In the genomic region with DNA sequence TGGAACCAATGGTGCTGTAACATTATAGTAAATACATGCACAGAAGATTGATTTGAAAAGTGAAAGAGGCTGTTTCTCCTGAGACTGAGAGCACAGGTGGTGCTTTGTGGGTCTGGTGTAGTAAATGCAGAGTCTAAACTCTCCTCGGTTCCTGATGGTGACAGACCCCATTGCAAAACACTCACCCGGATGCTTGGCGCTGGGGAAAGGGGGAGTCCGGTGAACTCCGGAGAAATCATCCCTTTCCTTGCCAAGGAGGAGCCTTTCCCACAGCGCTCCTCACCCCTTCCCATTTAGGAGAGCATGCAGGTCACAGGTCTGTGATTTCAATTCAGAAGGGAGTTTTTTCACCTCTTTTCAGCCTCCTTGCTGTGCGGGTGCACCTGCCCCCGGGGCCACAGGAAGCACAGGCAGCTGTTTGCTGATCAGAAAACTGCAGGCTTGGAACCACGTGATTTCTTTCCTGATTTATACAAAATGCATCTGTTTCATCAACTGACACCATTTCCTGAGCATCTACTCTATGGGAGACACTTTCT, we compare ENCODE assay signal across 1 cellular context.
TF ChIP-seq lines count a peak whose summit lies in the region.

No MANE protein-coding gene starts in this region.

TF ChIP-seq in GM12878, 131 proteins besides CTCF, POLR2A, EP300 and RAD21 (continued from another document and continues in another):
- no peak for TF ChIP-seq GABPA (IDR thresholded peaks at IDR 0.05; ENCODE audit: low read depth)
- TF ChIP-seq FOXK2 (IDR thresholded peaks at IDR 0.05): no peak
- TF ChIP-seq MEF2A (IDR thresholded peaks at IDR 0.05; ENCODE audit: insufficient read depth, low read depth, low read length): no peak
- no peak for TF ChIP-seq SUPT20H (IDR thresholded peaks at IDR 0.05; ENCODE audit: borderline replicate concordance, control insufficient read depth, low read depth, low read length)
- TF ChIP-seq, protein P1, sequence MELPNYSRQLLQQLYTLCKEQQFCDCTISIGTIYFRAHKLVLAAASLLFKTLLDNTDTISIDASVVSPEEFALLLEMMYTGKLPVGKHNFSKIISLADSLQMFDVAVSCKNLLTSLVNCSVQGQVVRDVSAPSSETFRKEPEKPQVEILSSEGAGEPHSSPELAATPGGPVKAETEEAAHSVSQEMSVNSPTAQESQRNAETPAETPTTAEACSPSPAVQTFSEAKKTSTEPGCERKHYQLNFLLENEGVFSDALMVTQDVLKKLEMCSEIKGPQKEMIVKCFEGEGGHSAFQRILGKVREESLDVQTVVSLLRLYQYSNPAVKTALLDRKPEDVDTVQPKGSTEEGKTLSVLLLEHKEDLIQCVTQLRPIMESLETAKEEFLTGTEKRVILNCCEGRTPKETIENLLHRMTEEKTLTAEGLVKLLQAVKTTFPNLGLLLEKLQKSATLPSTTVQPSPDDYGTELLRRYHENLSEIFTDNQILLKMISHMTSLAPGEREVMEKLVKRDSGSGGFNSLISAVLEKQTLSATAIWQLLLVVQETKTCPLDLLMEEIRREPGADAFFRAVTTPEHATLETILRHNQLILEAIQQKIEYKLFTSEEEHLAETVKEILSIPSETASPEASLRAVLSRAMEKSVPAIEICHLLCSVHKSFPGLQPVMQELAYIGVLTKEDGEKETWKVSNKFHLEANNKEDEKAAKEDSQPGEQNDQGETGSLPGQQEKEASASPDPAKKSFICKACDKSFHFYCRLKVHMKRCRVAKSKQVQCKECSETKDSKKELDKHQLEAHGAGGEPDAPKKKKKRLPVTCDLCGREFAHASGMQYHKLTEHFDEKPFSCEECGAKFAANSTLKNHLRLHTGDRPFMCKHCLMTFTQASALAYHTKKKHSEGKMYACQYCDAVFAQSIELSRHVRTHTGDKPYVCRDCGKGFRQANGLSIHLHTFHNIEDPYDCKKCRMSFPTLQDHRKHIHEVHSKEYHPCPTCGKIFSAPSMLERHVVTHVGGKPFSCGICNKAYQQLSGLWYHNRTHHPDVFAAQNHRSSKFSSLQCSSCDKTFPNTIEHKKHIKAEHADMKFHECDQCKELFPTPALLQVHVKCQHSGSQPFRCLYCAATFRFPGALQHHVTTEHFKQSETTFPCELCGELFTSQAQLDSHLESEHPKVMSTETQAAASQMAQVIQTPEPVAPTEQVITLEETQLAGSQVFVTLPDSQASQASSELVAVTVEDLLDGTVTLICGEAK (IDR thresholded peaks at IDR 0.05; ENCODE audit: borderline replicate concordance): no peak
- TF ChIP-seq USF2 (IDR thresholded peaks at IDR 0.05; ENCODE audit: borderline replicate concordance, low read depth, low read length): no peak; the same call in 1 of the 2 replicates
- 0 out of 2 replicates have a peak, but pooled peaks have one; percentile 27 for TF ChIP-seq ZNF217 (IDR thresholded peaks at IDR 0.05)
- no peak for TF ChIP-seq ZBTB33 (IDR thresholded peaks at IDR 0.05)
- TF ChIP-seq, protein P2, sequence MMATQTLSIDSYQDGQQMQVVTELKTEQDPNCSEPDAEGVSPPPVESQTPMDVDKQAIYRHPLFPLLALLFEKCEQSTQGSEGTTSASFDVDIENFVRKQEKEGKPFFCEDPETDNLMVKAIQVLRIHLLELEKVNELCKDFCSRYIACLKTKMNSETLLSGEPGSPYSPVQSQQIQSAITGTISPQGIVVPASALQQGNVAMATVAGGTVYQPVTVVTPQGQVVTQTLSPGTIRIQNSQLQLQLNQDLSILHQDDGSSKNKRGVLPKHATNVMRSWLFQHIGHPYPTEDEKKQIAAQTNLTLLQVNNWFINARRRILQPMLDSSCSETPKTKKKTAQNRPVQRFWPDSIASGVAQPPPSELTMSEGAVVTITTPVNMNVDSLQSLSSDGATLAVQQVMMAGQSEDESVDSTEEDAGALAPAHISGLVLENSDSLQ (IDR thresholded peaks at IDR 0.05): no peak
- TF ChIP-seq PML (IDR thresholded peaks at IDR 0.05; ENCODE audit: low read length): no peak
- no peak for TF ChIP-seq ZNF207 (IDR thresholded peaks at IDR 0.05; ENCODE audit: borderline replicate concordance)
- TF ChIP-seq STAT1 (conservative IDR thresholded peaks at IDR 0.05): no peak
- TF ChIP-seq, protein P3, sequence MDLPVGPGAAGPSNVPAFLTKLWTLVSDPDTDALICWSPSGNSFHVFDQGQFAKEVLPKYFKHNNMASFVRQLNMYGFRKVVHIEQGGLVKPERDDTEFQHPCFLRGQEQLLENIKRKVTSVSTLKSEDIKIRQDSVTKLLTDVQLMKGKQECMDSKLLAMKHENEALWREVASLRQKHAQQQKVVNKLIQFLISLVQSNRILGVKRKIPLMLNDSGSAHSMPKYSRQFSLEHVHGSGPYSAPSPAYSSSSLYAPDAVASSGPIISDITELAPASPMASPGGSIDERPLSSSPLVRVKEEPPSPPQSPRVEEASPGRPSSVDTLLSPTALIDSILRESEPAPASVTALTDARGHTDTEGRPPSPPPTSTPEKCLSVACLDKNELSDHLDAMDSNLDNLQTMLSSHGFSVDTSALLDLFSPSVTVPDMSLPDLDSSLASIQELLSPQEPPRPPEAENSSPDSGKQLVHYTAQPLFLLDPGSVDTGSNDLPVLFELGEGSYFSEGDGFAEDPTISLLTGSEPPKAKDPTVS (IDR thresholded peaks at IDR 0.05; ENCODE audit: low read depth, low read length): no peak
- no peak for TF ChIP-seq DPF2 (IDR thresholded peaks at IDR 0.05)
- no peak for TF ChIP-seq ZNF622 (IDR thresholded peaks at IDR 0.05)
- TF ChIP-seq, protein P4, sequence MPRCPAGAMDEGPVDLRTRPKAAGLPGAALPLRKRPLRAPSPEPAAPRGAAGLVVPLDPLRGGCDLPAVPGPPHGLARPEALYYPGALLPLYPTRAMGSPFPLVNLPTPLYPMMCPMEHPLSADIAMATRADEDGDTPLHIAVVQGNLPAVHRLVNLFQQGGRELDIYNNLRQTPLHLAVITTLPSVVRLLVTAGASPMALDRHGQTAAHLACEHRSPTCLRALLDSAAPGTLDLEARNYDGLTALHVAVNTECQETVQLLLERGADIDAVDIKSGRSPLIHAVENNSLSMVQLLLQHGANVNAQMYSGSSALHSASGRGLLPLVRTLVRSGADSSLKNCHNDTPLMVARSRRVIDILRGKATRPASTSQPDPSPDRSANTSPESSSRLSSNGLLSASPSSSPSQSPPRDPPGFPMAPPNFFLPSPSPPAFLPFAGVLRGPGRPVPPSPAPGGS (IDR thresholded peaks at IDR 0.05; ENCODE audit: borderline replicate concordance, insufficient read depth, low read depth, low read length, poor library complexity, severe bottlenecking): peak; percentile 7
- 0 out of 2 replicates have a peak, but pooled peaks have one; percentile 32 for TF ChIP-seq FOXM1 (IDR thresholded peaks at IDR 0.05; ENCODE audit: low read depth, low read length)
- TF ChIP-seq RAD51 (IDR thresholded peaks at IDR 0.05): peak; percentile 87
- no peak for TF ChIP-seq KDM1A (IDR thresholded peaks at IDR 0.05; ENCODE audit: borderline replicate concordance)
- no peak for TF ChIP-seq HDAC6 (IDR thresholded peaks at IDR 0.05; ENCODE audit: unreplicated experiment)
- TF ChIP-seq WRNIP1 (IDR thresholded peaks at IDR 0.05; ENCODE audit: borderline replicate concordance, low read depth, low read length): no peak
- no peak for TF ChIP-seq NFYA (IDR thresholded peaks at IDR 0.05; ENCODE audit: borderline replicate concordance, low read depth, low read length)
- no peak for TF ChIP-seq CHD2 (IDR thresholded peaks at IDR 0.05; ENCODE audit: borderline replicate concordance, low read depth, low read length)
- no peak for TF ChIP-seq SUZ12 (IDR thresholded peaks at IDR 0.05; ENCODE audit: unreplicated experiment)
- TF ChIP-seq ZNF24 (IDR thresholded peaks at IDR 0.05): no peak
- peak; percentile 47; the same call in 1 of the 2 replicates for TF ChIP-seq ZBED1 (IDR thresholded peaks at IDR 0.05; ENCODE audit: borderline replicate concordance)
- TF ChIP-seq ESRRA (IDR thresholded peaks at IDR 0.05; ENCODE audit: low read length): no peak
- no peak for TF ChIP-seq BRCA1 (IDR thresholded peaks at IDR 0.05; ENCODE audit: low read depth, low read length)
- TF ChIP-seq, protein P5, sequence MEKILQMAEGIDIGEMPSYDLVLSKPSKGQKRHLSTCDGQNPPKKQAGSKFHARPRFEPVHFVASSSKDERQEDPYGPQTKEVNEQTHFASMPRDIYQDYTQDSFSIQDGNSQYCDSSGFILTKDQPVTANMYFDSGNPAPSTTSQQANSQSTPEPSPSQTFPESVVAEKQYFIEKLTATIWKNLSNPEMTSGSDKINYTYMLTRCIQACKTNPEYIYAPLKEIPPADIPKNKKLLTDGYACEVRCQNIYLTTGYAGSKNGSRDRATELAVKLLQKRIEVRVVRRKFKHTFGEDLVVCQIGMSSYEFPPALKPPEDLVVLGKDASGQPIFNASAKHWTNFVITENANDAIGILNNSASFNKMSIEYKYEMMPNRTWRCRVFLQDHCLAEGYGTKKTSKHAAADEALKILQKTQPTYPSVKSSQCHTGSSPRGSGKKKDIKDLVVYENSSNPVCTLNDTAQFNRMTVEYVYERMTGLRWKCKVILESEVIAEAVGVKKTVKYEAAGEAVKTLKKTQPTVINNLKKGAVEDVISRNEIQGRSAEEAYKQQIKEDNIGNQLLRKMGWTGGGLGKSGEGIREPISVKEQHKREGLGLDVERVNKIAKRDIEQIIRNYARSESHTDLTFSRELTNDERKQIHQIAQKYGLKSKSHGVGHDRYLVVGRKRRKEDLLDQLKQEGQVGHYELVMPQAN (conservative IDR thresholded peaks at IDR 0.05): no peak
- no peak for TF ChIP-seq ZNF274 (IDR thresholded peaks at IDR 0.05; ENCODE audit: insufficient read depth, insufficient read length)
- TF ChIP-seq STAT3 (IDR thresholded peaks at IDR 0.05; ENCODE audit: low read depth, low read length): no peak
- peak; percentile 29; the same call in 1 of the 2 replicates for TF ChIP-seq JUNB (IDR thresholded peaks at IDR 0.05)
- TF ChIP-seq TBL1XR1 (IDR thresholded peaks at IDR 0.05; ENCODE audit: low read depth, low read length): no peak
- no peak for TF ChIP-seq GATAD2B (conservative IDR thresholded peaks at IDR 0.05; ENCODE audit: low read depth)
- no peak for TF ChIP-seq CREB1 (IDR thresholded peaks at IDR 0.05; ENCODE audit: low read depth)
- TF ChIP-seq, protein P6, sequence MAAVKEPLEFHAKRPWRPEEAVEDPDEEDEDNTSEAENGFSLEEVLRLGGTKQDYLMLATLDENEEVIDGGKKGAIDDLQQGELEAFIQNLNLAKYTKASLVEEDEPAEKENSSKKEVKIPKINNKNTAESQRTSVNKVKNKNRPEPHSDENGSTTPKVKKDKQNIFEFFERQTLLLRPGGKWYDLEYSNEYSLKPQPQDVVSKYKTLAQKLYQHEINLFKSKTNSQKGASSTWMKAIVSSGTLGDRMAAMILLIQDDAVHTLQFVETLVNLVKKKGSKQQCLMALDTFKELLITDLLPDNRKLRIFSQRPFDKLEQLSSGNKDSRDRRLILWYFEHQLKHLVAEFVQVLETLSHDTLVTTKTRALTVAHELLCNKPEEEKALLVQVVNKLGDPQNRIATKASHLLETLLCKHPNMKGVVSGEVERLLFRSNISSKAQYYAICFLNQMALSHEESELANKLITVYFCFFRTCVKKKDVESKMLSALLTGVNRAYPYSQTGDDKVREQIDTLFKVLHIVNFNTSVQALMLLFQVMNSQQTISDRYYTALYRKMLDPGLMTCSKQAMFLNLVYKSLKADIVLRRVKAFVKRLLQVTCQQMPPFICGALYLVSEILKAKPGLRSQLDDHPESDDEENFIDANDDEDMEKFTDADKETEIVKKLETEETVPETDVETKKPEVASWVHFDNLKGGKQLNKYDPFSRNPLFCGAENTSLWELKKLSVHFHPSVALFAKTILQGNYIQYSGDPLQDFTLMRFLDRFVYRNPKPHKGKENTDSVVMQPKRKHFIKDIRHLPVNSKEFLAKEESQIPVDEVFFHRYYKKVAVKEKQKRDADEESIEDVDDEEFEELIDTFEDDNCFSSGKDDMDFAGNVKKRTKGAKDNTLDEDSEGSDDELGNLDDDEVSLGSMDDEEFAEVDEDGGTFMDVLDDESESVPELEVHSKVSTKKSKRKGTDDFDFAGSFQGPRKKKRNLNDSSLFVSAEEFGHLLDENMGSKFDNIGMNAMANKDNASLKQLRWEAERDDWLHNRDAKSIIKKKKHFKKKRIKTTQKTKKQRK (IDR thresholded peaks at IDR 0.05; ENCODE audit: low read depth, low read length): no peak
- TF ChIP-seq NR2F1 (conservative IDR thresholded peaks at IDR 0.05): 0 out of 2 replicates have a peak, but pooled peaks have one; percentile 36
- no peak for TF ChIP-seq BCLAF1 (IDR thresholded peaks at IDR 0.05)
- TF ChIP-seq TAF1 (IDR thresholded peaks at IDR 0.05; ENCODE audit: borderline replicate concordance, low read depth, low read length): peak; percentile 30; the same call in 1 of the 2 replicates
- no peak for TF ChIP-seq SMARCA5 (IDR thresholded peaks at IDR 0.05)
- no peak for TF ChIP-seq POLR2AphosphoS2 (IDR thresholded peaks at IDR 0.05; ENCODE audit: low read depth, low read length)
- no peak for TF ChIP-seq PAX8 (IDR thresholded peaks at IDR 0.05)
